21 cellular contexts compared by ENCODE assay signal in the genomic region with DNA sequence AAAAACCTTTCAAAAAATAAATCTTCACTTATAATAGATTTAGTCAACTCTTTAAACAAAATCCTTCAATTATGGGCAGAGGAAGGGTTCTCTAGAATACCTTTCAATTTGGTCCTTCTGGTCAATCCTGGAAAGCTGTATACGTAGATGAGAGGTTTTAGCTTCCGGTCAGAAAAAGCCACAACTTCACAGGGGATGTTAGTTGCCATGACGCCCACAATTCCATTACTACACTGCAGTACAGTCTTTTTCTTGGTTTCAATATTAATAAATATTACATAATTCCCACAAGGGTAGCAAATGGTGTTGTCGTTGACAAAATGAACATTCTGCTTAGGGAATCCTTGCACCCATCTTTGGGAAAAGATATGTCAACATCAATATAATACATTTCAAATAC. TPM values are rescaled to one million over a fixed set of nuclear protein-coding genes. Genes with fewer than 3 reads are reported as not detected.
A peak's percentile ranks its signal among the peaks of the same experiment; 100 is the strongest.
DNase-seq lines count a peak whose midpoint lies in the region; ATAC-seq and TF ChIP-seq lines count a peak whose summit lies in the region.
"Had no signal": no experiment of that assay in that cellular context is flagged by ENCODE, and none has a peak within 500 bp of the region (broad histone marks: within the 10 kb centered on the region; RNA-seq: fewer than 3 reads in every experiment).

No MANE protein-coding gene starts in this region.

- no peaks in the 10 kb centered on the region for H3K9me3 Mint-ChIP-seq in CD4-positive, alpha-beta T cell
- peaks cover 2% of the 10 kb centered on the region for H3K9me3 Mint-ChIP-seq in memory B cell
- H3K9me3 Mint-ChIP-seq in CD8-positive, alpha-beta T cell: no peaks in the 10 kb centered on the region

- peaks cover 8% of the 10 kb centered on the region for H3K9me3 ChIP-seq in CD4-positive, alpha-beta T cell (ENCODE audit: control insufficient read depth, low read length)
- H3K9me3 ChIP-seq in T-helper 17 cell (ENCODE audit: control insufficient read depth, low read length, poor library complexity, severe bottlenecking): no peaks in the 10 kb centered on the region
- no peaks in the 10 kb centered on the region for H3K9me3 ChIP-seq in CD8-positive, alpha-beta T cell (ENCODE audit: low read length)

- no peak overlapping the region for H3K27ac ChIP-seq in CD4-positive, alpha-beta T cell (ENCODE audit: low read depth, low read length)
- H3K27ac ChIP-seq in CD8-positive, alpha-beta T cell (ENCODE audit: low read depth, low read length): no peak overlapping the region
- H3K27ac ChIP-seq: BLaER1 treated with 17β-estradiol and CSF1 and Interleukin-3, amounts not matched to agents 10 nM and 100 nM had no signal

- no peak overlapping the region for H3K4me3 ChIP-seq in CD8-positive, alpha-beta T cell (ENCODE audit: low read depth, low read length)
- H3K4me3 ChIP-seq: BLaER1 treated with 17β-estradiol and CSF1 and Interleukin-3, amounts not matched to agents 10 nM and 100 nM had no signal

- intact Hi-C loops in CD4-positive, alpha-beta T cell (cut with DNase I, micrococcal nuclease): loop anchor here in 1 of 2 experiments (5.0 kb wide), 2 partner anchors 107 to 108 kb away; a partner anchor contains a TSS
- intact Hi-C loops in CD8-positive, alpha-beta T cell (cut with DNase I, micrococcal nuclease): loop anchor here in 1 of 2 experiments (5.0 kb wide), 1 partner anchor 108 kb away; a partner anchor contains a TSS

- TF ChIP-seq CTCF in CD4-positive, alpha-beta T cell (IDR thresholded peaks at IDR 0.05): no peak
- TF ChIP-seq CTCF in GM10248 (IDR thresholded peaks at IDR 0.05; ENCODE audit: control extremely low read depth, extremely low read depth, low read depth, missing control alignments): no peak
- TF ChIP-seq CTCF in CD8-positive, alpha-beta T cell (IDR thresholded peaks at IDR 0.05): no peak

- no peak overlapping the region for H3K27ac Mint-ChIP-seq in CD4-positive, alpha-beta T cell
- H3K27ac Mint-ChIP-seq in T-helper 17 cell: peak overlapping the region; percentile 93
- peak overlapping the region; percentile 98 for H3K27ac Mint-ChIP-seq in memory B cell
- H3K27ac Mint-ChIP-seq in CD8-positive, alpha-beta T cell: no peak overlapping the region

- CTCF ChIA-PET in CD4-positive, alpha-beta T cell (lab: Charles Lee): interaction anchor here (1.4 kb wide), 1 partner anchor 44 kb away, joined by 3 read pairs; no protein-coding TSS in a partner anchor
- CTCF ChIA-PET in GM10248 (lab: Yijun Ruan, JAX): interaction anchor here (1.2 kb wide), 1 partner anchor 121 kb away, joined by 3 read pairs; no protein-coding TSS in a partner anchor
- CTCF ChIA-PET in CD8-positive, alpha-beta T cell (lab: Charles Lee): interaction anchor here (1.0 kb wide), 1 partner anchor 44 kb away, joined by 4 read pairs; no protein-coding TSS in a partner anchor

- H3K4me3 Mint-ChIP-seq in CD4-positive, alpha-beta T cell: peak overlapping the region; percentile 38
- no peak overlapping the region for H3K4me3 Mint-ChIP-seq in T-helper 17 cell
- no peak overlapping the region for H3K4me3 Mint-ChIP-seq in memory B cell
- H3K4me3 Mint-ChIP-seq in CD8-positive, alpha-beta T cell: no peak overlapping the region

- peaks cover 4% of the 10 kb centered on the region for H3K36me3 Mint-ChIP-seq in CD4-positive, alpha-beta T cell (ENCODE audit: low read depth)
- H3K36me3 Mint-ChIP-seq in T-helper 17 cell (ENCODE audit: low read depth) (peaks cover 2% of the 10 kb centered on the region), memory B cell (peaks cover 4% of the 10 kb centered on the region)
- peaks cover 2% of the 10 kb centered on the region for H3K36me3 Mint-ChIP-seq in CD8-positive, alpha-beta T cell

- H3K36me3 ChIP-seq in CD8-positive, alpha-beta T cell (ENCODE audit: insufficient read depth, low read length): no peaks in the 10 kb centered on the region

- no peak for ATAC-seq in CD4-positive, alpha-beta T cell (ENCODE audit: poor library complexity)
- ATAC-seq in T-helper 17 cell (no peak), memory B cell (ENCODE audit: low read depth) (no peak), HG03280 (IDR thresholded peaks at IDR 0.05; ENCODE audit: unreplicated experiment) (no peak)
- no peak for ATAC-seq in CD8-positive, alpha-beta T cell
- ATAC-seq: PC-3 had no signal

- H3K27me3 Mint-ChIP-seq in CD4-positive, alpha-beta T cell: peaks cover 18% of the 10 kb centered on the region
- peaks cover 6% of the 10 kb centered on the region for H3K27me3 Mint-ChIP-seq in T-helper 17 cell
- peaks cover 14% of the 10 kb centered on the region for H3K27me3 Mint-ChIP-seq in memory B cell
- H3K27me3 Mint-ChIP-seq in CD8-positive, alpha-beta T cell (ENCODE audit: low read depth): peaks cover 9% of the 10 kb centered on the region

- POLR2A ChIA-PET in CD4-positive, alpha-beta T cell (lab: Charles Lee): no interaction called here
- POLR2A ChIA-PET in GM10248 (lab: Yijun Ruan, JAX): interaction anchor here (0.7 kb wide), 1 partner anchor 177 kb away, joined by 3 read pairs; no protein-coding TSS in a partner anchor
- POLR2A ChIA-PET in CD8-positive, alpha-beta T cell (lab: Charles Lee): no interaction called here

- H3K27me3 ChIP-seq in CD4-positive, alpha-beta T cell (ENCODE audit: control insufficient read depth, insufficient read depth, low read length): peaks cover 9% of the 10 kb centered on the region
- H3K27me3 ChIP-seq in CD8-positive, alpha-beta T cell (ENCODE audit: insufficient read depth, low read length): no peaks in the 10 kb centered on the region

- no peak for DNase-seq in CD4-positive, alpha-beta T cell
- peak; percentile 21 for DNase-seq in GM10248 (ENCODE audit: extremely low spot score)
- DNase-seq in T-helper 17 cell: no peak
- DNase-seq in memory B cell (ENCODE audit: low spot score in 2 of 2): no peak
- DNase-seq in CD8-positive, alpha-beta T cell: no peak
- DNase-seq in occipital lobe (lab: John Stamatoyannopoulos, UW): no peak
- DNase-seq in HCEC 1CT: no peak
- DNase-seq: DMS153, EL, H7, NCI-H1417, NCI-H187, NCI-H226, NCI-H524, NCI-H82, PC-3, RPMI8226, SHP77 treated with DMSO at 0.1 percent for 48 hours, SK-N-SH had no signal

- H3K4me1 ChIP-seq in CD8-positive, alpha-beta T cell (ENCODE audit: insufficient read depth, low read length): peaks cover 4% of the 10 kb centered on the region

- H3K4me1 Mint-ChIP-seq in CD4-positive, alpha-beta T cell (ENCODE audit: low read depth): peaks cover 14% of the 10 kb centered on the region
- H3K4me1 Mint-ChIP-seq in T-helper 17 cell: peaks cover 14% of the 10 kb centered on the region
- peaks cover 9% of the 10 kb centered on the region for H3K4me1 Mint-ChIP-seq in memory B cell
- H3K4me1 Mint-ChIP-seq in CD8-positive, alpha-beta T cell (ENCODE audit: low read depth): peaks cover 10% of the 10 kb centered on the region

RNA-seq across cellular contexts. Expression of a gene that starts 1.7 kb away (rescaled TPM):
- total RNA-seq in CD4-positive, alpha-beta T cell: not detected
- total RNA-seq in T-helper 17 cell (not detected), occipital lobe (16.7 TPM)
- total RNA-seq in CD8-positive, alpha-beta T cell: not detected

RNA-seq across cellular contexts. Expression of a gene that starts 24.2 kb away (rescaled TPM):
- total RNA-seq in CD4-positive, alpha-beta T cell: 10 to 100 TPM; 23.9 to 26.1 TPM
- total RNA-seq in T-helper 17 cell (10 to 100 TPM; 37.9 to 52.6 TPM), occipital lobe (26.4 TPM)
- 10 to 100 TPM in 1 of 2 experiments, 1 to 10 TPM in 1; 9.8 to 11.8 TPM for total RNA-seq in CD8-positive, alpha-beta T cell

RNA-seq across cellular contexts. Expression of a gene that starts 38.5 kb away (rescaled TPM):
- 1 to 10 TPM in 1 of 2 experiments, under 1 TPM in 1; 0.77 to 1.2 TPM for total RNA-seq in CD4-positive, alpha-beta T cell
- total RNA-seq in T-helper 17 cell (1 to 10 TPM in 1 of 2 donors, under 1 TPM in 1; 0.70 to 1.1 TPM), occipital lobe (0.62 TPM)
- under 1 TPM; 0.49 to 0.75 TPM for total RNA-seq in CD8-positive, alpha-beta T cell

Comparison
In these comparisons a context has a peak if more than half of its experiments do, and no peak if none do; other contexts are left out.
1. H3K27ac Mint-ChIP-seq: peak in T-helper 17 cell (single experiment) and memory B cell (single experiment); none in CD4-positive, alpha-beta T cell (single experiment) and CD8-positive, alpha-beta T cell (single experiment).
2. RNA of a gene that starts 1.7 kb away (total RNA-seq): 16.7 TPM in occipital lobe (single experiment); not detected in T-helper 17 cell, not detected in CD4-positive, alpha-beta T cell and not detected in CD8-positive, alpha-beta T cell; every median in the first group is over 10 times any median in the second.